Comparison of ENCODE assay signal across 18 cellular contexts in the genomic region with DNA sequence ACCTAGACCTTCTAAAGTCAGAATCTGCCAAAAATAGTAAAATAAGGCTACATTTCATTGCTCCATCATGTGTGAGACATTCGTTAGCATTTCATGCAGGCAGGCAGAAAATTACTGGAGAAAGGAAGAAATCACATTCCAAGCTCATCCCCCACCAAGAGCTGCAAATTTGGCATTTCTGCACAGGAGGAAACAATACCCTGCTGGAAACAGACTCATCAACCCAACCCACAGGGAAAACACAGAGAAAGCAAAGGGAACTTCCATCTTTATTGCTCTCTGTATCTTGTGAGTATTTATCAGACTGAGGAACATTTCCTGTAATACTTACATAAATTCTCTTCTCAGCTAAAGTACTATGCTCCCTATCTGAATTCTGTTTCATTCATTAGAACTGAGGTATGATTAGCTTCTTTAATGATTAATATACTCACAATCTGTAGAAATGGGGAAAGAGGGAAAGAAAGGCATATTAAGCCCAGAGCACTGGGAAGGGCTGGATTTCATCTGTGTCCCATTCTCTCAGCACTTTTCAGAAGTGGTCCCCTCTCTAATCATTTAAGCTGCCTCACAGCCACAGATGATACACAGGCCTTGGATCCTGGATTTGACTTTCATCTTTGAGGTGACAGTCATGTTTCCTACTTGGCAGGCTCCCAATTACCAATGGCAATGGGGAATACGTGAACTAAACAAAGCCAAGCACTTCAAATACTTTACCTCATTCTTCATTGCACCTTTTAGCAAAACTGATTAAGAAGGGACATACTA.
DNase-seq lines count a peak whose midpoint lies in the region; ATAC-seq and TF ChIP-seq lines count a peak whose summit lies in the region.
"Had no signal": no experiment of that assay in that cellular context is flagged by ENCODE, and none has a peak within 500 bp of the region (broad histone marks: within the 10 kb centered on the region; RNA-seq: fewer than 3 reads in every experiment).

No MANE protein-coding gene starts in this region.

- H3K27me3 ChIP-seq in left ventricle myocardium inferior (ENCODE audit: low read depth) (no peaks in the 10 kb centered on the region), upper lobe of left lung (no peaks in the 10 kb centered on the region)
- H3K27me3 ChIP-seq: Peyer's patch had no signal

- no peaks in the 10 kb centered on the region for H3K36me3 ChIP-seq in left ventricle myocardium inferior
- no peaks in the 10 kb centered on the region for H3K36me3 ChIP-seq in upper lobe of left lung
- H3K36me3 ChIP-seq: Peyer's patch had no signal

- H3K27ac ChIP-seq in left ventricle myocardium inferior (replicated peaks): peak overlapping the region; percentile 70
- no peak overlapping the region for H3K27ac ChIP-seq in upper lobe of left lung
- H3K27ac ChIP-seq: coronary artery, parathyroid adenoma, Peyer's patch had no signal

- 53 to 58% methylated on average over 2 of the region's 2 CpGs for WGBS in upper lobe of left lung, 2 donors

- TF ChIP-seq EP300 in upper lobe of left lung (IDR thresholded peaks at IDR 0.05): no peak

- peaks cover 11% of the 10 kb centered on the region for H3K9me3 ChIP-seq in left ventricle myocardium inferior (replicated peaks)
- no peaks in the 10 kb centered on the region for H3K9me3 ChIP-seq in upper lobe of left lung
- H3K9me3 ChIP-seq: Peyer's patch had no signal

- no peak for ATAC-seq in Right ventricle myocardium superior (ENCODE audit: poor library complexity)
- ATAC-seq in GM21528 (IDR thresholded peaks at IDR 0.05; ENCODE audit: low FRiP score, unreplicated experiment): no peak
- no peak for ATAC-seq in upper lobe of left lung (ENCODE audit: low FRiP score in 2 of 2)
- ATAC-seq in stimulated activated naive CD8-positive, alpha-beta T cell treated with anti-CD3 and anti-CD28 coated beads, Interleukin-15, Interleukin-2, amounts not matched to agents 100 U/mL and 50 U/mL, for 24 hours: no peak
- ATAC-seq: activated CD4-positive, alpha-beta T cell treated with anti-CD3 and anti-CD28 coated beads for 36 hours had no signal

- H3K4me1 ChIP-seq in left ventricle myocardium inferior (peaks cover 34% of the 10 kb centered on the region), upper lobe of left lung (peaks cover 0 to 6% (median 0%) of the 10 kb centered on the region in 4 donors)
- H3K4me1 ChIP-seq: parathyroid adenoma, Peyer's patch had no signal

- TF ChIP-seq CTCF in left ventricle myocardium inferior (IDR thresholded peaks at IDR 0.05; ENCODE audit: borderline replicate concordance) (no peak), upper lobe of left lung (IDR thresholded peaks at IDR 0.05) (no peak)

- TF ChIP-seq POLR2A in upper lobe of left lung (IDR thresholded peaks at IDR 0.05): no peak

- DNase-seq in left ventricle myocardium inferior (no peak), Right ventricle myocardium superior (no peak), SHP77 (lab: John Stamatoyannopoulos, UW) (peak; percentile 48 to 61), fibroblast of gingiva (ENCODE audit: low read depth) (peak; percentile 53), globus pallidus (ENCODE audit: low spot score) (no peak), upper lobe of left lung (no peak)
- DNase-seq in stimulated activated naive CD8-positive, alpha-beta T cell treated with anti-CD3 and anti-CD28 coated beads, Interleukin-15, Interleukin-2, amounts not matched to agents 100 U/mL and 50 U/mL, for 24 hours: no peak
- DNase-seq: activated CD4-positive, alpha-beta T cell treated with anti-CD3 and anti-CD28 coated beads for 36 hours; activated naive CD8-positive, alpha-beta T cell treated with anti-CD3 and anti-CD28 coated beads, Interleukin-2, amount 10 ng/mL, durations not matched to agents 7 days and 5 days; activated T-cell treated with anti-CD3 and anti-CD28 coated beads for 4 hours; DMS79 treated with DMSO at 0.1 percent for 48 hours; H9; NCI-H446 treated with DMSO at 0.1 percent for 48 hours; Peyer's patch; stimulated activated CD4-positive, alpha-beta T cell treated with anti-CD3 and anti-CD28 coated beads, Interleukin-15, amount 100 ng/mL, for 24 hours had no signal

- H3K4me3 ChIP-seq in left ventricle myocardium inferior (no peak overlapping the region), upper lobe of left lung (no peak overlapping the region)
- H3K4me3 ChIP-seq: coronary artery, Peyer's patch had no signal

- intact Hi-C loops in left ventricle myocardium inferior (cut with micrococcal nuclease) (no loop called here), Right ventricle myocardium superior (cut with DNase I) (no loop called here)

Comparison
In these comparisons a context has a peak if more than half of its experiments do, and no peak if none do; other contexts are left out.
1. DNase-seq: peak in SHP77 (2 of 2) and fibroblast of gingiva (single experiment); none in left ventricle myocardium inferior (single experiment), Right ventricle myocardium superior (single experiment), globus pallidus (single experiment), upper lobe of left lung (0 of 2) and stimulated activated naive CD8-positive, alpha-beta T cell treated with anti-CD3 and anti-CD28 coated beads, Interleukin-15, Interleukin-2, amounts not matched to agents 100 U/mL and 50 U/mL, for 24 hours (single experiment).